ENCODE assay signal across 23 cellular contexts in genomic region chr3:129758921-129759320, GRCh38.
"Had no signal": no experiment of that assay in that cellular context is flagged by ENCODE, and none has a peak within 500 bp of the region (broad histone marks: within the 10 kb centered on the region; RNA-seq: fewer than 3 reads in every experiment).

No MANE protein-coding gene starts in this region.

- DNase-seq: activated CD4-positive, alpha-beta memory T cell treated with anti-CD3 and anti-CD28 coated beads for 36 hours; activated CD4-positive, alpha-beta T cell treated with anti-CD3 and anti-CD28 coated beads, Interleukin-2, amount 10 ng/mL, durations not matched to agents 24 days and 14 days; activated CD4-positive, CD25-positive, alpha-beta regulatory T cell treated with anti-CD3 and anti-CD28 coated beads, Interleukin-2, amount 50 U/mL, for 72 hours; activated CD8-positive, alpha-beta memory T cell treated with anti-CD3 and anti-CD28 coated beads, Interleukin-2, amount 50 U/mL, for 4 hours; activated effector memory CD4-positive, alpha-beta T cell treated with anti-CD3 and anti-CD28 coated beads, Interleukin-2, amount 50 U/mL, for 16 hours; activated naive CD4-positive, alpha-beta T cell treated with anti-CD3 and anti-CD28 coated beads for 36 hours; activated naive CD8-positive, alpha-beta T cell treated with anti-CD3 and anti-CD28 coated beads, Interleukin-2, amount 10 ng/mL, durations not matched to agents 7 days and 5 days; activated T-cell treated with anti-CD3 and anti-CD28 coated beads, Interleukin-2, amount 50 U/mL, for 1 hour; effector CD8-positive, alpha-beta T cell; gastrocnemius medialis; hippocampal formation; left cardiac atrium; left ventricle myocardium superior; naive B cell; occipital lobe; psoas muscle; stimulated activated CD4-positive, alpha-beta T cell treated with anti-CD3 and anti-CD28 coated beads, Interleukin-15, amount 100 ng/mL, for 24 hours; stimulated activated CD4-positive, alpha-beta T cell treated with anti-CD3 and anti-CD28 coated beads, Interleukin-2, amount 100 ng/mL, for 24 hours; stimulated activated naive B cell treated with anti-CD40 and anti-IgM and Interleukin-4, amounts not matched to agents 10 μg/mL and 1 μg/mL and 100 μg/mL, for 72 hours; testis; transverse colon had no signal

- H3K27me3 Mint-ChIP-seq: activated CD4-positive, alpha-beta memory T cell treated with anti-CD3 and anti-CD28 coated beads for 36 hours; activated CD4-positive, alpha-beta T cell treated with anti-CD3 and anti-CD28 coated beads, Interleukin-2, amount 10 ng/mL, durations not matched to agents 24 days and 14 days; activated naive CD8-positive, alpha-beta T cell treated with anti-CD3 and anti-CD28 coated beads, Interleukin-2, amount 10 ng/mL, durations not matched to agents 7 days and 5 days; naive B cell; stimulated activated naive B cell treated with anti-CD40 and anti-IgM and Interleukin-4, amounts not matched to agents 10 μg/mL and 1 μg/mL and 100 μg/mL, for 72 hours had no signal

- H3K27ac ChIP-seq: parathyroid adenoma, psoas muscle, testis, transverse colon had no signal

- H3K27ac Mint-ChIP-seq: activated CD4-positive, alpha-beta memory T cell treated with anti-CD3 and anti-CD28 coated beads for 36 hours; activated CD4-positive, alpha-beta T cell treated with anti-CD3 and anti-CD28 coated beads, Interleukin-2, amount 10 ng/mL, durations not matched to agents 24 days and 14 days; activated naive CD4-positive, alpha-beta T cell treated with anti-CD3 and anti-CD28 coated beads for 36 hours; activated naive CD8-positive, alpha-beta T cell treated with anti-CD3 and anti-CD28 coated beads, Interleukin-2, amount 10 ng/mL, durations not matched to agents 7 days and 5 days; activated T-helper 1 cell treated with anti-CD3 and anti-CD28 coated beads, Interleukin-12 subunit alpha, Interleukin-12 subunit beta, Interleukin-2, Interleukin-4 antibody, amounts not matched to agents 30 ng/mL and 10 ng/mL and 1 ng/mL, durations not matched to agents 14 hours and 24 hours and 36 hours; stimulated activated naive B cell treated with anti-CD40 and anti-IgM and Interleukin-4, amounts not matched to agents 10 μg/mL and 1 μg/mL and 100 μg/mL, for 72 hours had no signal

- H3K9me3 Mint-ChIP-seq: activated naive CD8-positive, alpha-beta T cell treated with anti-CD3 and anti-CD28 coated beads, Interleukin-2, amount 10 ng/mL, durations not matched to agents 7 days and 5 days had no signal

- H3K27me3 ChIP-seq: gastrocnemius medialis, testis, transverse colon had no signal

- H3K4me3 Mint-ChIP-seq: activated CD4-positive, alpha-beta memory T cell treated with anti-CD3 and anti-CD28 coated beads for 36 hours; activated CD4-positive, alpha-beta T cell treated with anti-CD3 and anti-CD28 coated beads, Interleukin-2, amount 10 ng/mL, durations not matched to agents 24 days and 14 days; activated naive CD4-positive, alpha-beta T cell treated with anti-CD3 and anti-CD28 coated beads for 36 hours; activated naive CD8-positive, alpha-beta T cell treated with anti-CD3 and anti-CD28 coated beads, Interleukin-2, amount 10 ng/mL, durations not matched to agents 7 days and 5 days; activated T-helper 1 cell treated with anti-CD3 and anti-CD28 coated beads, Interleukin-12 subunit alpha, Interleukin-12 subunit beta, Interleukin-2, Interleukin-4 antibody, amounts not matched to agents 30 ng/mL and 10 ng/mL and 1 ng/mL, durations not matched to agents 14 hours and 24 hours and 36 hours; naive B cell; stimulated activated naive B cell treated with anti-CD40 and anti-IgM and Interleukin-4, amounts not matched to agents 10 μg/mL and 1 μg/mL and 100 μg/mL, for 72 hours had no signal

- ATAC-seq: gastrocnemius medialis; left cardiac atrium; left ventricle myocardium superior; psoas muscle; stimulated activated naive B cell treated with anti-CD40 and anti-IgM and Interleukin-4, amounts not matched to agents 10 μg/mL and 1 μg/mL and 100 μg/mL, for 72 hours had no signal

- H3K4me1 ChIP-seq: testis had no signal

- H3K4me1 Mint-ChIP-seq: activated CD4-positive, alpha-beta T cell treated with anti-CD3 and anti-CD28 coated beads, Interleukin-2, amount 10 ng/mL, durations not matched to agents 24 days and 14 days; activated naive CD8-positive, alpha-beta T cell treated with anti-CD3 and anti-CD28 coated beads, Interleukin-2, amount 10 ng/mL, durations not matched to agents 7 days and 5 days had no signal
